In the genomic region with DNA sequence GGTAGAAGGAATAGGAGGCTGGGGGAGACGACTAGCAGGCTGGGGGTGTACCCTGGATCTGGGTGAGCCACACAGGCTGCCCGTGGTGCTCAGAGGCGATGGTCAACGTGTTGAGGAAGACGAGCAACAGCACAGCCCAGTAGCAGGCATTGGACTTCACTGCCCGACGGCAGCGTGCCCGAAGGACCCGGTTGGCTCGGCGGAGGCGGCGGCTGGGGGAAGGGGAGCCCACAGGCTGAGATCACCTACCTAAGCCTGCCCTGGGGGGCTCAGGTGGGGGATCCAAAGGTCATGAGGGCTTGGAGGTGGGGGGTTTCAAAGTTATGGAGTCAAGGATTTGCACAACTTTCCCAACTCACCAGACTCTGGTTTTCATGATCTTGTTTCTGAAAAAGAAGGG, we compare ENCODE assay signal across 31 cellular contexts. TPM values are rescaled to one million over a fixed set of nuclear protein-coding genes. Genes with fewer than 3 reads are reported as not detected.
"Had no signal": no experiment of that assay in that cellular context is flagged by ENCODE, and none has a peak within 500 bp of the region (broad histone marks: within the 10 kb centered on the region; RNA-seq: fewer than 3 reads in every experiment).

No MANE protein-coding gene starts in this region.

- H3K36me3 ChIP-seq: colonic mucosa, esophagus muscularis mucosa, esophagus squamous epithelium, gastrocnemius medialis, gastroesophageal sphincter, heart left ventricle, heart right ventricle had no signal

- H3K4me3 ChIP-seq: colonic mucosa, coronary artery, dorsolateral prefrontal cortex, esophagus muscularis mucosa, esophagus squamous epithelium, gastrocnemius medialis, gastroesophageal sphincter, heart left ventricle, heart right ventricle had no signal

- H3K27ac ChIP-seq: colonic mucosa, coronary artery, dorsolateral prefrontal cortex, epithelial cell of prostate, esophagus muscularis mucosa, esophagus squamous epithelium, foreskin keratinocyte, gastrocnemius medialis, gastroesophageal sphincter, heart left ventricle, heart right ventricle had no signal

- H3K27ac Mint-ChIP-seq: dendritic cell treated with granulocyte-macrophage colony-stimulating factor and Interleukin-4, amounts not matched to agents 40 ng/mL and 50 ng/mL, for 4 days; effector memory CD8-positive, alpha-beta T cell; endodermal cell had no signal

- H3K4me1 Mint-ChIP-seq: endodermal cell had no signal

- DNase-seq: colonic mucosa; cortex of kidney; dermis blood vessel endothelial cell; dorsolateral prefrontal cortex; effector CD4-positive, alpha-beta T cell; effector CD8-positive, alpha-beta T cell; effector memory CD4-positive, alpha-beta T cell; effector memory CD8-positive, alpha-beta T cell; endodermal cell; erythroblast; esophagus squamous epithelium; foreskin fibroblast; foreskin keratinocyte; foreskin melanocyte; gastrocnemius medialis; glutamatergic neuron; head of caudate nucleus; heart left ventricle; heart right ventricle had no signal

- H3K27me3 ChIP-seq: colonic mucosa, esophagus squamous epithelium, foreskin keratinocyte, heart right ventricle had no signal

- ATAC-seq: effector memory CD8-positive, alpha-beta T cell; esophagus mucosa; foreskin keratinocyte; gastrocnemius medialis; gastroesophageal sphincter; heart left ventricle; heart right ventricle had no signal

- H3K9me3 ChIP-seq: colonic mucosa, esophagus muscularis mucosa, esophagus squamous epithelium, gastrocnemius medialis, gastroesophageal sphincter, heart left ventricle had no signal

- H3K4me3 Mint-ChIP-seq: dendritic cell treated with granulocyte-macrophage colony-stimulating factor and Interleukin-4, amounts not matched to agents 40 ng/mL and 50 ng/mL, for 4 days; effector memory CD8-positive, alpha-beta T cell; endodermal cell had no signal

- H3K4me1 ChIP-seq: colonic mucosa, foreskin keratinocyte, gastrocnemius medialis had no signal

RNA-seq across cellular contexts. Expression of gene CACNA1F, which starts 7.3 kb away (rescaled TPM):
- total RNA-seq: endothelial cell of umbilical vein, fibroblast of villous mesenchyme, foreskin keratinocyte, gastrocnemius medialis had no signal

RNA-seq across cellular contexts. Expression of gene SYP, which starts 25.9 kb away (rescaled TPM):
- total RNA-seq: fibroblast of villous mesenchyme had no signal

RNA-seq across cellular contexts. Expression of gene FOXP3, which starts 38.7 kb away (rescaled TPM):
- total RNA-seq: dermis microvascular lymphatic vessel endothelial cell, endothelial cell of umbilical vein, epithelial cell of proximal tubule, esophagus muscularis mucosa, frontal cortex, gastrocnemius medialis, glomerular endothelial cell had no signal
